In the genomic region with DNA sequence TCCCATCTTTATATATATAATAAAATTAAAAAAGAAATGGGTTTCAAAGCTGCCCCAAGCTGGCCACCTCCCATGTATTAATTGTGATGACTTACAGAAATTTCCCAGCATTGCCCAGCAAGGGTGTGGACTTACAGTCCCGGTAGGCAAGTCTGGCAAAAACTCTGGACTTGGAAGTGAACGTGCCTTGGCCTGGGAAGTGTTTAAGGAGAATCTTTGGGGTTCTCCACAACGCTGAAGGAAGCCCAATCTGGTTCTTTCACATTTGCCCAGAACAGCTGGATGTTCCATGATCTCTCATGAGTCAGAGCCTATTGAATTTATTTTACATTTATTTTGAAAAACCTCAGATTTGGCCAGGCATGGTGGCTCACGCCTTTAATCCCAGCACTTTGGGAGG, we compare ENCODE assay signal across 21 cellular contexts.
DNase-seq lines count a peak whose midpoint lies in the region; ATAC-seq and TF ChIP-seq lines count a peak whose summit lies in the region.
"Had no signal": no experiment of that assay in that cellular context is flagged by ENCODE, and none has a peak within 500 bp of the region (broad histone marks: within the 10 kb centered on the region; RNA-seq: fewer than 3 reads in every experiment).

No MANE protein-coding gene starts in this region.

- H2AK5ac ChIP-seq in mesenchymal stem cell (ENCODE audit: low read length, severe bottlenecking), result no peak overlapping the region

- intact Hi-C loops in MCF 10A (cut with micrococcal nuclease), result no loop called here
- intact Hi-C loops in breast epithelium (cut with DNase I; ENCODE audit: low total_unique reads), result no loop called here
- intact Hi-C loops in left ventricle myocardium superior (cut with micrococcal nuclease), result no loop called here

- no TSS peak for BruUV-seq in MCF 10A (replicated peaks; lab: Mats Ljungman, UMichigan)

- no peak overlapping the region for H3K23ac ChIP-seq in mesenchymal stem cell (ENCODE audit: low read length in 2 of 2)

- H3K9me3 Mint-ChIP-seq in MCF 10A (ENCODE audit: unreplicated experiment), result no peaks in the 10 kb centered on the region
- H3K9me3 Mint-ChIP-seq in central memory CD8-positive, alpha-beta T cell, result no peaks in the 10 kb centered on the region
- H3K9me3 Mint-ChIP-seq in activated CD4-positive, alpha-beta T cell treated with anti-CD3 and anti-CD28 coated beads, Interleukin-2, amount 10 ng/mL, durations not matched to agents 7 days and 5 days, result no peaks in the 10 kb centered on the region

- DNase-seq in MCF 10A (ENCODE audit: unreplicated experiment) (peak; percentile 30), breast epithelium (ENCODE audit: low spot score in 2 of 2) (no peak), mesenchymal stem cell (no peak), SJCRH30 (no peak), left ventricle myocardium superior (no peak)
- DNase-seq in central memory CD8-positive, alpha-beta T cell (ENCODE audit: low spot score in 2 of 2), result no peak
- DNase-seq in activated CD4-positive, alpha-beta T cell treated with anti-CD3 and anti-CD28 coated beads, Interleukin-2, amount 10 ng/mL, durations not matched to agents 7 days and 5 days, result no peak
- DNase-seq: ACHN; Calu3; DMS79 treated with DMSO at 0.1 percent for 48 hours; MV-4-11; NCI-H1105 treated with DMSO at 0.1 percent for 48 hours; NCI-H2029; NCI-H446; NCI-H526; NCI-H82; NK-92 treated with Interleukin-12 subunit alpha and Interleukin-12 subunit beta, amount 100 ng/mL, for 24 hours; PC-3; Right ventricle myocardium superior had no signal

- no peak overlapping the region for H3K14ac ChIP-seq in mesenchymal stem cell (ENCODE audit: low read length in 2 of 2)

- no peak overlapping the region for H2AFZ ChIP-seq in mesenchymal stem cell (ENCODE audit: low read depth, low read length)

- H3K27me3 Mint-ChIP-seq in MCF 10A (ENCODE audit: insufficient read depth, unreplicated experiment), result no peaks in the 10 kb centered on the region
- peaks cover 30% of the 10 kb centered on the region for H3K27me3 Mint-ChIP-seq in central memory CD8-positive, alpha-beta T cell
- peaks cover 35% of the 10 kb centered on the region for H3K27me3 Mint-ChIP-seq in activated CD4-positive, alpha-beta T cell treated with anti-CD3 and anti-CD28 coated beads, Interleukin-2, amount 10 ng/mL, durations not matched to agents 7 days and 5 days

- H3K4me1 ChIP-seq in breast epithelium (peaks cover 6 to 7% of the 10 kb centered on the region in 2 donors), mesenchymal stem cell (ENCODE audit: control insufficient read depth, insufficient read depth, low read depth, low read length) (peaks cover 14% of the 10 kb centered on the region), SJCRH30 (peaks cover 17% of the 10 kb centered on the region)

- no peak for TF ChIP-seq POLR2A in breast epithelium (IDR thresholded peaks at IDR 0.05)

- H3K4me2 ChIP-seq in mesenchymal stem cell (ENCODE audit: low read length, poor library complexity, severe bottlenecking), result no peak overlapping the region

- 92% methylated on average over 4 of the region's 4 CpGs for WGBS in mesenchymal stem cell

- no peaks in the 10 kb centered on the region for H3K27me3 ChIP-seq in breast epithelium
- no peaks in the 10 kb centered on the region for H3K27me3 ChIP-seq in mesenchymal stem cell (ENCODE audit: control insufficient read depth in 1 of 2, insufficient read depth in 1 of 2, low read length in 2 of 2)
- no peaks in the 10 kb centered on the region for H3K27me3 ChIP-seq in SJCRH30

- H3K27ac ChIP-seq in breast epithelium (no peak overlapping the region), mesenchymal stem cell (ENCODE audit: low read length, poor library complexity, severe bottlenecking) (no peak overlapping the region), SJCRH30 (no peak overlapping the region)
- H3K27ac ChIP-seq: 22Rv1 had no signal

- H2BK15ac ChIP-seq in mesenchymal stem cell (ENCODE audit: low read depth, poor library complexity, severe bottlenecking), result no peak overlapping the region

- H3K4me3 Mint-ChIP-seq in MCF 10A (ENCODE audit: unreplicated experiment), result no peak overlapping the region
- H3K4me3 Mint-ChIP-seq in central memory CD8-positive, alpha-beta T cell, result peak overlapping the region; percentile 49
- no peak overlapping the region for H3K4me3 Mint-ChIP-seq in activated CD4-positive, alpha-beta T cell treated with anti-CD3 and anti-CD28 coated beads, Interleukin-2, amount 10 ng/mL, durations not matched to agents 7 days and 5 days

- no peak overlapping the region for H4K91ac ChIP-seq in mesenchymal stem cell (ENCODE audit: low read length)

- H3K9me3 ChIP-seq in breast epithelium, result no peaks in the 10 kb centered on the region
- no peaks in the 10 kb centered on the region for H3K9me3 ChIP-seq in mesenchymal stem cell (ENCODE audit: control insufficient read depth, low read length)
- peaks cover 10% of the 10 kb centered on the region for H3K9me3 ChIP-seq in SJCRH30 (replicated peaks)

- no peak overlapping the region for H3K4ac ChIP-seq in mesenchymal stem cell (ENCODE audit: low read depth in 1 of 2, low read length in 2 of 2)

- no peak overlapping the region for H3K9ac ChIP-seq in mesenchymal stem cell (ENCODE audit: low read length)

- TF ChIP-seq CTCF in MCF 10A (IDR thresholded peaks at IDR 0.05; ENCODE audit: unreplicated experiment) (no peak), breast epithelium (IDR thresholded peaks at IDR 0.05) (no peak)

- no peak overlapping the region for H4K8ac ChIP-seq in mesenchymal stem cell (ENCODE audit: low read length)

- H2BK5ac ChIP-seq in mesenchymal stem cell (ENCODE audit: low read depth, low read length, poor library complexity, severe bottlenecking), result no peak overlapping the region

- CTCF ChIA-PET in MCF 10A (lab: Yijun Ruan, JAX), result no interaction called here
- CTCF ChIA-PET in activated CD4-positive, alpha-beta T cell treated with anti-CD3 and anti-CD28 coated beads, Interleukin-2, amount 10 ng/mL, durations not matched to agents 7 days and 5 days (lab: Charles Lee), result interaction anchor here (0.6 to 1.5 kb wide), 3 partner anchors 8 to 179 kb away, joined by 3 read pairs; no protein-coding TSS in a partner anchor

- no peak overlapping the region for H3K18ac ChIP-seq in mesenchymal stem cell (ENCODE audit: low read depth in 1 of 2, low read length in 2 of 2)

- no peak overlapping the region for H2BK120ac ChIP-seq in mesenchymal stem cell (ENCODE audit: low read depth, low read length)

- H3K36me3 Mint-ChIP-seq in MCF 10A (ENCODE audit: insufficient read depth, unreplicated experiment), result no peaks in the 10 kb centered on the region
- H3K36me3 Mint-ChIP-seq in central memory CD8-positive, alpha-beta T cell (ENCODE audit: insufficient read depth), result no peaks in the 10 kb centered on the region
- no peaks in the 10 kb centered on the region for H3K36me3 Mint-ChIP-seq in activated CD4-positive, alpha-beta T cell treated with anti-CD3 and anti-CD28 coated beads, Interleukin-2, amount 10 ng/mL, durations not matched to agents 7 days and 5 days (ENCODE audit: low read depth)
- H3K36me3 Mint-ChIP-seq: IgD-negative memory B cell had no signal

- H3K27ac Mint-ChIP-seq in MCF 10A (ENCODE audit: low read depth, unreplicated experiment), result no peak overlapping the region
- no peak overlapping the region for H3K27ac Mint-ChIP-seq in central memory CD8-positive, alpha-beta T cell (ENCODE audit: low read depth)
- H3K27ac Mint-ChIP-seq in activated CD4-positive, alpha-beta T cell treated with anti-CD3 and anti-CD28 coated beads, Interleukin-2, amount 10 ng/mL, durations not matched to agents 7 days and 5 days, result no peak overlapping the region
- H3K27ac Mint-ChIP-seq: IgD-negative memory B cell had no signal

- peaks cover 23% of the 10 kb centered on the region for H3K4me1 Mint-ChIP-seq in MCF 10A (ENCODE audit: insufficient read depth, unreplicated experiment)
- H3K4me1 Mint-ChIP-seq in central memory CD8-positive, alpha-beta T cell, result peaks cover 25% of the 10 kb centered on the region
- H3K4me1 Mint-ChIP-seq in activated CD4-positive, alpha-beta T cell treated with anti-CD3 and anti-CD28 coated beads, Interleukin-2, amount 10 ng/mL, durations not matched to agents 7 days and 5 days, result peaks cover 2% of the 10 kb centered on the region

- no peaks in the 10 kb centered on the region for H3K36me3 ChIP-seq in breast epithelium
- no peaks in the 10 kb centered on the region for H3K36me3 ChIP-seq in mesenchymal stem cell (ENCODE audit: control insufficient read depth in 1 of 2, insufficient read depth in 2 of 2, low read depth in 1 of 2, low read length in 2 of 2)
- H3K36me3 ChIP-seq in SJCRH30, result no peaks in the 10 kb centered on the region

- peak overlapping the region; percentile 32 to 74 for H2BK12ac ChIP-seq in mesenchymal stem cell (ENCODE audit: low read length in 2 of 2)

- POLR2A ChIA-PET in MCF 10A (lab: Yijun Ruan, JAX), result interaction anchor here (0.6 to 2.8 kb wide), 12 partner anchors 10 to 441 kb away, joined by 3 to 16 read pairs (median 3); no protein-coding TSS in a partner anchor
- POLR2A ChIA-PET in activated CD4-positive, alpha-beta T cell treated with anti-CD3 and anti-CD28 coated beads, Interleukin-2, amount 10 ng/mL, durations not matched to agents 7 days and 5 days (lab: Charles Lee), result no interaction called here

- H3K4me3 ChIP-seq in breast epithelium (no peak overlapping the region), mesenchymal stem cell (ENCODE audit: insufficient read depth in 1 of 2, low read depth in 1 of 2, low read length in 2 of 2) (no peak overlapping the region), SJCRH30 (no peak overlapping the region)

- no peaks in the 10 kb centered on the region for H3K79me1 ChIP-seq in mesenchymal stem cell (replicated peaks; ENCODE audit: low read length, poor library complexity, severe bottlenecking)

- ATAC-seq in central memory CD8-positive, alpha-beta T cell (replicated peaks; ENCODE audit: extremely low read depth, poor library complexity, severe bottlenecking), result no peak
- ATAC-seq in left ventricle myocardium superior, result no peak
